13 cellular contexts compared by ENCODE assay signal in the genomic region with DNA sequence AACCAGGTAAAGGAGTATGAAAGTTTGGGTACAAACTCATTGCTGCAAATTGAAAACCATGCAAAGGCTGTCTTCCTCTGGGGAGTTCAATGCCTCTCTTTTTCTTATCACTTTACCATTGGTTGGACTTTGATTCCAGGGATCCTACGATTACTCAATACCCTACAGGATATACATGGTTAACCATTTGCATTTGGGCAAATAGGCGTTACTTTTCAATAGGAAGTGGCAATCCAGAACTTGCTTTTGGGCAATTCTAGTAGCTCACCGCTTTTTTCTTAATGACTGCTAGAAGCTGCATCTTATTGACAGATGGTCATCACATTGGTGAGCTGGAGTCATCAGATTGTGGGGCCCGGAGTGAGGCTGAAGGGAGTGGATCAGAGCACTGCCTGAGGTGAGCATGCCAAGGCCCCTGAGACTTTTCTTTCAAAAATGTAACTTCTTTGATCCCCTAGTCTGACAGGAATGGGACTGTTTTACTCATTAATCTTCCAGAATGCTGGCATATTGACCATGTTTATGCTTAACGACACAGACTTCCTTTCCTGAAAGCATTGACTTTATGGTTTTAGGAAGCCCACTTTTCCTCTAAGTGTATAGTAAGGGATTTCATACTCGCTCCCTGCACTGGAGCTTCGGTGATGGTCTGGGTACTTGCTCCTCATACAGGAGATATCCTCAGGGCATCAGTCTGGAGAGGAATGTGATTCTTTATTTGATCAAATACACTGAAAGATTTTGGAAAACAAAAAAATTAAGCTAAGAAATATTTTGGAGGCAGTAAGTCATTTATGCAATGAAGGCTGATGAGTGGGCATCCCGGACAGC. TPM values are rescaled to one million over a fixed set of nuclear protein-coding genes. Genes with fewer than 3 reads are reported as not detected.
DNase-seq lines count a peak whose midpoint lies in the region; ATAC-seq lines count a peak whose summit lies in the region.
"Had no signal": no experiment of that assay in that cellular context is flagged by ENCODE, and none has a peak within 500 bp of the region (broad histone marks: within the 10 kb centered on the region; RNA-seq: fewer than 3 reads in every experiment).

A gene (plus strand): TSS at position 270 of the 831 bp plus-strand sequence. CDS start 13,039 bp downstream, outside the sequence.

- peaks cover 0 to 3% (median 3%) of the 10 kb centered on the region in 3 donors for H3K36me3 Mint-ChIP-seq in immature natural killer cell

- peaks cover 48 to 60% of the 10 kb centered on the region in 2 donors for H3K4me1 Mint-ChIP-seq in immature natural killer cell

- H3K36me3 ChIP-seq in BLaER1 treated with 17β-estradiol and CSF1 and Interleukin-3, amounts not matched to agents 10 nM and 100 nM = no peaks in the 10 kb centered on the region

- no peaks in the 10 kb centered on the region for H3K9me3 Mint-ChIP-seq in immature natural killer cell

- no peaks in the 10 kb centered on the region for H3K27me3 ChIP-seq in BLaER1 treated with 17β-estradiol and CSF1 and Interleukin-3, amounts not matched to agents 10 nM and 100 nM

- DNase-seq in HuH-7.5 (ENCODE audit: low spot score) (peak; percentile 72), immature natural killer cell (no peak), SKM-1 treated with dmso at 0.1 percent for 144 hours (lab: John Stamatoyannopoulos, UW; ENCODE audit: unreplicated experiment) (no peak), KG1 (lab: John Stamatoyannopoulos, UW) (no peak), DMS153 (lab: John Stamatoyannopoulos, UW) (no peak)
- no peak for DNase-seq in stimulated activated CD4-positive, alpha-beta T cell treated with anti-CD3 and anti-CD28 coated beads, Interleukin-15, amount 100 ng/mL, for 24 hours
- DNase-seq: activated CD8-positive, alpha-beta memory T cell treated with anti-CD3 and anti-CD28 coated beads for 24 hours; KBM-7; NCI-H345; Right ventricle myocardium superior had no signal

- H3K4me3 ChIP-seq in BLaER1 treated with 17β-estradiol and CSF1 and Interleukin-3, amounts not matched to agents 10 nM and 100 nM = no peak within 1 kb of the TSS
- H3K4me3 ChIP-seq: smooth muscle cell had no signal

- no peak within 1 kb of the TSS for H3K27ac ChIP-seq in BLaER1 treated with 17β-estradiol and CSF1 and Interleukin-3, amounts not matched to agents 10 nM and 100 nM

- peaks cover 0 to 7% (median 4%) of the 10 kb centered on the region in 3 donors for H3K27me3 Mint-ChIP-seq in immature natural killer cell (ENCODE audit: low read depth in 3 of 3)

- H3K4me1 ChIP-seq in BLaER1 treated with 17β-estradiol and CSF1 and Interleukin-3, amounts not matched to agents 10 nM and 100 nM = peaks cover 28 to 67% (median 49%) of the 10 kb centered on the region in 10 experiments

- H3K9me3 ChIP-seq in BLaER1 treated with 17β-estradiol and CSF1 and Interleukin-3, amounts not matched to agents 10 nM and 100 nM (replicated peaks in 1 of 11) = peaks cover 5 to 27% (median 14%) of the 10 kb centered on the region in 11 experiments; a peak in 21 of 22 replicates

- H3K4me2 ChIP-seq in BLaER1 treated with 17β-estradiol and CSF1 and Interleukin-3, amounts not matched to agents 10 nM and 100 nM = peak within 1 kb of the TSS; percentile 46 to 81 (median 74)
- H3K4me2 ChIP-seq: smooth muscle cell had no signal

- peak within 1 kb of the TSS; percentile 69 to 87 (median 75) for H3K4me3 Mint-ChIP-seq in immature natural killer cell

- peak within 1 kb of the TSS; percentile 13 to 74 (median 50) for H3K27ac Mint-ChIP-seq in immature natural killer cell

- H3K9ac ChIP-seq in BLaER1 treated with 17β-estradiol and CSF1 and Interleukin-3, amounts not matched to agents 10 nM and 100 nM = no peak within 1 kb of the TSS

- peak; percentile 34 for ATAC-seq in GM18870 (IDR thresholded peaks at IDR 0.05; ENCODE audit: unreplicated experiment)

- H4K20me1 ChIP-seq in BLaER1 treated with 17β-estradiol and CSF1 and Interleukin-3, amounts not matched to agents 10 nM and 100 nM = no peaks in the 10 kb centered on the region

RNA-seq across cellular contexts. Expression of the gene that starts here (rescaled TPM):
- polyA plus RNA-seq in immature natural killer cell = 1 to 10 TPM in 2 of 3 donors, under 1 TPM in 1; 0.79 to 2.3 (median 1.8) TPM
- polyA plus RNA-seq: smooth muscle cell had no signal
